ENCODE assay signal across 18 cellular contexts in genomic region chr12:92955997-92956663, GRCh38. TPM values are rescaled to one million over a fixed set of nuclear protein-coding genes. Genes with fewer than 3 reads are reported as not detected.
A peak's percentile ranks its signal among the peaks of the same experiment; 100 is the strongest.
DNase-seq lines count a peak whose midpoint lies in the region; ATAC-seq and TF ChIP-seq lines count a peak whose summit lies in the region.
"Had no signal": no experiment of that assay in that cellular context is flagged by ENCODE, and none has a peak within 500 bp of the region (broad histone marks: within the 10 kb centered on the region; RNA-seq: fewer than 3 reads in every experiment).

No MANE protein-coding gene starts in this region.

- H3K4me3 ChIP-seq in AG09309 (ENCODE audit: control insufficient read depth, low read depth, low read length) (no peak overlapping the region), choroid plexus epithelial cell (ENCODE audit: low read depth, low read length) (no peak overlapping the region)
- H3K4me3 ChIP-seq: GM12878, pancreas had no signal

- ATAC-seq in HG02970 (IDR thresholded peaks at IDR 0.05; ENCODE audit: low FRiP score, unreplicated experiment), result no peak
- ATAC-seq: GM12878 had no signal

- DNase-seq in AG09309 (ENCODE audit: low read depth), result peak; percentile 69
- DNase-seq in LHCN-M2 (ENCODE audit: low read depth), result peak; percentile 47
- peak; percentile 89 for DNase-seq in choroid plexus epithelial cell (ENCODE audit: low read depth)
- DNase-seq in kidney tubule cell (ENCODE audit: low spot score), result peak; percentile 60
- DNase-seq in OCI-M1 (lab: John Stamatoyannopoulos, UW), result no peak
- no peak for DNase-seq in SIG-M5 (lab: John Stamatoyannopoulos, UW)
- no peak for DNase-seq in stimulated activated CD4-positive, alpha-beta T cell treated with anti-CD3 and anti-CD28 coated beads, Interleukin-15, amount 100 ng/mL, for 24 hours
- DNase-seq: activated naive CD4-positive, alpha-beta T cell; central memory CD4-positive, alpha-beta T cell; erythroblast; KBM-7; NCI-H82; pancreas; Right ventricle myocardium superior; stimulated activated CD4-positive, alpha-beta T cell treated with anti-CD3 and anti-CD28 coated beads, Interleukin-1b, Interleukin-23, amount 100 ng/mL, for 48 hours; stimulated activated CD8-positive, alpha-beta memory T cell treated with anti-CD3 and anti-CD28 coated beads, Interleukin-4, amount 100 ng/mL, for 48 hours had no signal

- TF ChIP-seq CTCF in AG09309 (IDR thresholded peaks at IDR 0.05; ENCODE audit: control insufficient read depth, insufficient read depth, low read depth, low read length, missing control alignments), result no peak
- TF ChIP-seq CTCF in choroid plexus epithelial cell (conservative IDR thresholded peaks at IDR 0.05; ENCODE audit: low read depth, low read length), result no peak

RNA-seq across cellular contexts. Expression of gene EEA1, which starts 27.0 kb away (rescaled TPM):
- total RNA-seq in LHCN-M2 (2014; rRNA removed), result 8.9 and 13.7 TPM in 2 replicates
- 3.7 TPM for polyA plus RNA-seq in LHCN-M2 (2012)

Comparison
In these comparisons a context has a peak if more than half of its experiments do, and no peak if none do; other contexts are left out.
1. DNase-seq: peak in AG09309 (single experiment), LHCN-M2 (single experiment), choroid plexus epithelial cell (single experiment) and kidney tubule cell (single experiment); none in OCI-M1 (single experiment), SIG-M5 (single experiment) and stimulated activated CD4-positive, alpha-beta T cell treated with anti-CD3 and anti-CD28 coated beads, Interleukin-15, amount 100 ng/mL, for 24 hours (single experiment).